Comparison of ENCODE assay signal across 8 cellular contexts in genomic region chr18:23661735-23662308, GRCh38. TPM values are rescaled to one million over a fixed set of nuclear protein-coding genes. Genes with fewer than 3 reads are reported as not detected.
DNase-seq lines count a peak whose midpoint lies in the region; TF ChIP-seq lines count a peak whose summit lies in the region.

No MANE protein-coding gene starts in this region.

- H3K27me3 ChIP-seq in A673 (replicated peaks; ENCODE audit: insufficient read depth, low read depth, low read length, poor library complexity) (peaks cover 12% of the 10 kb centered on the region), HUES6 (ENCODE audit: control insufficient read depth, insufficient read depth, low read length) (peaks cover 29% of the 10 kb centered on the region), mononuclear cell (ENCODE audit: insufficient read depth, low read length) (peaks cover 64% of the 10 kb centered on the region)

- TF ChIP-seq CTCF in A673 (conservative IDR thresholded peaks at IDR 0.05; ENCODE audit: low read depth, low read length) (no peak), MCF 10A (IDR thresholded peaks at IDR 0.05; ENCODE audit: unreplicated experiment) (no peak)

- no peaks in the 10 kb centered on the region for H3K36me3 Mint-ChIP-seq in MCF 10A (ENCODE audit: insufficient read depth, unreplicated experiment)

- H3K4me3 ChIP-seq in A673 (ENCODE audit: low read depth, low read length, poor library complexity, severe bottlenecking), result peak overlapping the region; percentile 44
- H3K4me3 ChIP-seq in HUES6 (ENCODE audit: low read depth, low read length), result peak overlapping the region; percentile 68
- peak overlapping the region; percentile 16 for H3K4me3 ChIP-seq in mononuclear cell (ENCODE audit: low read length)

- H3K27ac Mint-ChIP-seq in MCF 10A (ENCODE audit: low read depth, unreplicated experiment), result no peak overlapping the region

- CTCF ChIA-PET in A673 (lab: Charles Lee), result no interaction called here
- CTCF ChIA-PET in MCF 10A (lab: Yijun Ruan, JAX), result interaction anchor here (0.7 to 1.6 kb wide), 3 partner anchors 11 to 41 kb away, joined by 3 to 6 read pairs (median 3); no protein-coding TSS in a partner anchor

- no peak overlapping the region for H3K9ac ChIP-seq in HUES6 (ENCODE audit: low read length)

- no peaks in the 10 kb centered on the region for H3K4me1 ChIP-seq in A673 (ENCODE audit: insufficient read depth, low read length, poor library complexity, severe bottlenecking)
- H3K4me1 ChIP-seq in HUES6 (ENCODE audit: control insufficient read depth, insufficient read depth, low read length), result peaks cover 10% of the 10 kb centered on the region; the same call in 1 of the 2 replicates
- H3K4me1 ChIP-seq in mononuclear cell (ENCODE audit: insufficient read depth, low read length), result peaks cover 20% of the 10 kb centered on the region

- H3K4me1 Mint-ChIP-seq in MCF 10A (ENCODE audit: insufficient read depth, unreplicated experiment), result peaks cover 12% of the 10 kb centered on the region

- no peaks in the 10 kb centered on the region for H3K9me3 Mint-ChIP-seq in MCF 10A (ENCODE audit: unreplicated experiment)

- H3K27me3 Mint-ChIP-seq in MCF 10A (ENCODE audit: insufficient read depth, unreplicated experiment), result no peaks in the 10 kb centered on the region

- peak overlapping the region; percentile 73 for H3K4me3 Mint-ChIP-seq in MCF 10A (ENCODE audit: unreplicated experiment)

- intact Hi-C loops in A673 (cut with micrococcal nuclease; ENCODE audit: unreplicated experiment) (no loop called here), MCF 10A (cut with micrococcal nuclease) (loop anchor here (2.0 kb wide), 1 partner anchor 35 kb away; no protein-coding TSS in a partner anchor)

- no peaks in the 10 kb centered on the region for H3K36me3 ChIP-seq in A673 (ENCODE audit: insufficient read depth, low read length, poor library complexity, severe bottlenecking)
- H3K36me3 ChIP-seq in HUES6 (ENCODE audit: control insufficient read depth, insufficient read depth, low read length), result no peaks in the 10 kb centered on the region

- no peaks in the 10 kb centered on the region for H3K9me3 ChIP-seq in A673 (ENCODE audit: low read depth, low read length, poor library complexity, severe bottlenecking)
- no peaks in the 10 kb centered on the region for H3K9me3 ChIP-seq in HUES6 (ENCODE audit: control insufficient read depth, insufficient read depth, low read depth, low read length)
- H3K9me3 ChIP-seq in mononuclear cell (ENCODE audit: low read depth, low read length), result no peaks in the 10 kb centered on the region

- no TSS peak for BruUV-seq in A673 (replicated peaks; lab: Mats Ljungman, UMichigan)
- BruUV-seq in MCF 10A (replicated peaks; lab: Mats Ljungman, UMichigan), result TSS peak; percentile 31

- H3K27ac ChIP-seq in A673 (ENCODE audit: low read depth, low read length, poor library complexity, severe bottlenecking) (no peak overlapping the region), HUES6 (ENCODE audit: low read depth, low read length) (no peak overlapping the region)

- POLR2A ChIA-PET in A673 (lab: Charles Lee; ENCODE audit: low non-redundant PET) (no interaction called here), MCF 10A (lab: Yijun Ruan, JAX) (interaction anchor here (2.4 kb wide), 1 partner anchor 11 kb away, joined by 15 read pairs; no protein-coding TSS in a partner anchor)

- DNase-seq in A673 (ENCODE audit: low spot score) (no peak), MCF 10A (ENCODE audit: unreplicated experiment) (no peak), NCI-H69 (lab: John Stamatoyannopoulos, UW) (no peak), COLO668 (lab: John Stamatoyannopoulos, UW; ENCODE audit: unreplicated experiment) (no peak), GM19238 (ENCODE audit: insufficient read length, low spot score) (no peak), putamen (ENCODE audit: low spot score) (no peak)

RNA-seq across cellular contexts. Expression of gene ANKRD29, which starts 0.9 kb away (rescaled TPM):
- total RNA-seq in A673 (2021) (2.6 and 2.8 TPM in 2 replicates), MCF 10A (2022) (2.4 and 3.8 TPM in 2 replicates), mononuclear cell (0.52 TPM)

RNA-seq across cellular contexts. Expression of gene LAMA3, which starts 27.4 kb away (rescaled TPM):
- total RNA-seq in A673 (2021), result 2.6 and 2.7 TPM in 2 replicates
- 269 and 371 TPM in 2 replicates for total RNA-seq in MCF 10A (2022)
- total RNA-seq in mononuclear cell, result under 0.01 TPM

Comparison
In these comparisons a context has a peak if more than half of its experiments do, and no peak if none do; other contexts are left out.
1. H3K4me3 ChIP-seq: peak in every context shown above with its lines; median percentile 68 in HUES6; 44 in A673; 16 in mononuclear cell.
2. RNA of gene LAMA3, which starts 27.4 kb away (total RNA-seq): 269 to 371 TPM in MCF 10A; 2.6 to 2.7 TPM in A673 and under 0.01 TPM in mononuclear cell (single experiment); every median in the first group is over 10 times any median in the second.